ENCODE assay signal across 3 cellular contexts in genomic region chr1:8040586-8040985, GRCh38.
TF ChIP-seq lines count a peak whose summit lies in the region.

No MANE protein-coding gene starts in this region.

TF ChIP-seq in Ishikawa, 13 proteins besides CTCF, POLR2A, EP300 and RAD21:
- TF ChIP-seq REST (IDR thresholded peaks at IDR 0.05; ENCODE audit: low read depth) (no peak), YY1 (IDR thresholded peaks at IDR 0.05; ENCODE audit: low read depth) (0 out of 2 replicates have a peak, but pooled peaks have one; percentile 24), TAF1 (IDR thresholded peaks at IDR 0.05; ENCODE audit: low read depth) (no peak), USF1 (IDR thresholded peaks at IDR 0.05) (no peak), ZBTB7A (IDR thresholded peaks at IDR 0.05; ENCODE audit: low read depth) (no peak), NFIC (IDR thresholded peaks at IDR 0.05) (peak; percentile 87)

TF ChIP-seq in K562, 482 proteins besides CTCF, POLR2A, EP300 and RAD21 (continued from another document):
- no peak for TF ChIP-seq MED1 (CRISPR knock-in tag; IDR thresholded peaks at IDR 0.05; ENCODE audit: borderline replicate concordance)
- TF ChIP-seq ZNF143 (CRISPR knock-in tag; IDR thresholded peaks at IDR 0.05) = no peak
- peak in 1 of 2 experiments; percentile 36; a peak in 1 of 4 replicates for TF ChIP-seq FOXA3 (CRISPR knock-in tag; conservative IDR thresholded peaks at IDR 0.05 in 1 of 2, IDR thresholded peaks at IDR 0.05 in 1 of 2)
- TF ChIP-seq ZNF133 (CRISPR knock-in tag; IDR thresholded peaks at IDR 0.05) = no peak
- TF ChIP-seq MAFG (tag; conservative IDR thresholded peaks at IDR 0.05) = peak; percentile 50
- no peak for TF ChIP-seq ZNF644 (tag; IDR thresholded peaks at IDR 0.05; ENCODE audit: low read depth)
- no peak for TF ChIP-seq TFAM (CRISPR knock-in tag; conservative IDR thresholded peaks at IDR 0.05)
- TF ChIP-seq CREM (IDR thresholded peaks at IDR 0.05; ENCODE audit: low read depth) = no peak
- TF ChIP-seq MAFF (IDR thresholded peaks at IDR 0.05; ENCODE audit: low read length) = peak; percentile 12; the same call in 1 of the 2 replicates
- peak; percentile 39; the same call in 1 of the 2 replicates for TF ChIP-seq SOX6 (IDR thresholded peaks at IDR 0.05)
- TF ChIP-seq FOXJ2 (tag; IDR thresholded peaks at IDR 0.05) = 0 out of 2 replicates have a peak, but pooled peaks have one; percentile 48
- TF ChIP-seq MAFK (IDR thresholded peaks at IDR 0.05; ENCODE audit: low read length) = peak; percentile 56; the same call in 1 of the 2 replicates
- TF ChIP-seq C11orf30 (IDR thresholded peaks at IDR 0.05; ENCODE audit: low read depth) = peak; percentile 64
- 0 out of 2 replicates have a peak, but pooled peaks have one; percentile 16 for TF ChIP-seq JUN (IDR thresholded peaks at IDR 0.05; ENCODE audit: borderline replicate concordance, low read depth, low read length)
- TF ChIP-seq JUN (CRISPR knock-in tag; IDR thresholded peaks at IDR 0.05; ENCODE audit: borderline replicate concordance) = no peak
- TF ChIP-seq ZNF696 (CRISPR knock-in tag; conservative IDR thresholded peaks at IDR 0.05) = no peak
- no peak; the same call in 1 of the 2 replicates for TF ChIP-seq BACH1 (tag; IDR thresholded peaks at IDR 0.05)
- TF ChIP-seq ATF3 (IDR thresholded peaks at IDR 0.05) = peak; percentile 34; the same call in 1 of the 2 replicates
- no peak for TF ChIP-seq ATF3 (CRISPR knock-in tag; conservative IDR thresholded peaks at IDR 0.05)
- TF ChIP-seq ARID1B (IDR thresholded peaks at IDR 0.05) = peak; percentile 30; the same call in 1 of the 2 replicates
- TF ChIP-seq ZNF23 (CRISPR knock-in tag; IDR thresholded peaks at IDR 0.05) = no peak
- no peak for TF ChIP-seq REST (CRISPR knock-in tag; IDR thresholded peaks at IDR 0.05; ENCODE audit: low read depth)
- peak; percentile 56 for TF ChIP-seq NFE2 (IDR thresholded peaks at IDR 0.05; ENCODE audit: low read depth)
- TF ChIP-seq JUND (IDR thresholded peaks at IDR 0.05; ENCODE audit: borderline replicate concordance, low read depth, low read length) = peak; percentile 76
- peak; percentile 71; the same call in 2 of the 3 replicates for TF ChIP-seq JUND (tag; IDR thresholded peaks at IDR 0.05; ENCODE audit: borderline replicate concordance, low read depth, low read length)
- no peak for TF ChIP-seq PBX2 (CRISPR knock-in tag; IDR thresholded peaks at IDR 0.05; ENCODE audit: low read depth)
- TF ChIP-seq PBX2 (tag; conservative IDR thresholded peaks at IDR 0.05; ENCODE audit: low read depth) = peak; percentile 31; the same call in 1 of the 2 replicates
TF ChIP-seq in K562: peak in this region for 15.

TF ChIP-seq in liver, 16 proteins besides CTCF, POLR2A, EP300 and RAD21 (continued from another document):
- no peak for TF ChIP-seq ZBTB33 (IDR thresholded peaks at IDR 0.05)
- TF ChIP-seq FOXA1 (IDR thresholded peaks at IDR 0.05) = no peak
- peak; percentile 23 to 54 for TF ChIP-seq HNF4A (conservative IDR thresholded peaks at IDR 0.05)
- TF ChIP-seq FOXA2 (IDR thresholded peaks at IDR 0.05) = no peak
- peak in 1 of 2 donors; percentile 38 for TF ChIP-seq RXRA (IDR thresholded peaks at IDR 0.05)
- TF ChIP-seq GABPA (IDR thresholded peaks at IDR 0.05 in 1 of 2, conservative IDR thresholded peaks at IDR 0.05 in 1 of 2) = no peak
- no peak for TF ChIP-seq HNF4G (IDR thresholded peaks at IDR 0.05)
- TF ChIP-seq REST (IDR thresholded peaks at IDR 0.05) = no peak
- no peak for TF ChIP-seq EGR1 (IDR thresholded peaks at IDR 0.05; ENCODE audit: low read depth in 2 of 2)
- TF ChIP-seq SP1 (IDR thresholded peaks at IDR 0.05) = peak; percentile 24
- TF ChIP-seq MAX (IDR thresholded peaks at IDR 0.05) = no peak
- TF ChIP-seq YY1 (IDR thresholded peaks at IDR 0.05) = peak; percentile 59
- no peak for TF ChIP-seq ATF3 (IDR thresholded peaks at IDR 0.05)
